ENCODE assay signal across 13 cellular contexts in genomic region chr10:123134058-123134914, GRCh38. TPM values are rescaled to one million over a fixed set of nuclear protein-coding genes. Genes with fewer than 3 reads are reported as not detected.
DNase-seq lines count a peak whose midpoint lies in the region; ATAC-seq and TF ChIP-seq lines count a peak whose summit lies in the region.
"Had no signal": no experiment of that assay in that cellular context is flagged by ENCODE, and none has a peak within 500 bp of the region (broad histone marks: within the 10 kb centered on the region; RNA-seq: fewer than 3 reads in every experiment).

No MANE protein-coding gene starts in this region.

- no peak for ATAC-seq in stimulated activated effector memory CD8-positive, alpha-beta T cell treated with anti-CD3 and anti-CD28 coated beads, Interleukin-12 subunit alpha, Interleukin-12 subunit beta, amount 100 ng/mL, for 72 hours

- CTCF ChIA-PET in activated CD4-positive, alpha-beta memory T cell treated with anti-CD3 and anti-CD28 coated beads for 36 hours (lab: Charles Lee) = interaction anchor here (0.6 to 3.6 kb wide), 11 partner anchors 8 to 426 kb away, joined by 3 to 24 read pairs (median 5); no protein-coding TSS in a partner anchor

- peaks cover 40% of the 10 kb centered on the region for H3K4me1 Mint-ChIP-seq in activated T-cell treated with anti-CD3 and anti-CD28 coated beads, Interleukin-2, amount 50 U/mL, for 24 hours (ENCODE audit: low read depth)
- H3K4me1 Mint-ChIP-seq in activated CD4-positive, alpha-beta memory T cell treated with anti-CD3 and anti-CD28 coated beads for 36 hours (ENCODE audit: low read depth) = peaks cover 25% of the 10 kb centered on the region
- peaks cover 33% of the 10 kb centered on the region for H3K4me1 Mint-ChIP-seq in stimulated activated effector memory CD8-positive, alpha-beta T cell treated with anti-CD3 and anti-CD28 coated beads, Interleukin-12 subunit alpha, Interleukin-12 subunit beta, amount 100 ng/mL, for 72 hours
- peaks cover 35% of the 10 kb centered on the region for H3K4me1 Mint-ChIP-seq in CD14-positive monocyte

- no peaks in the 10 kb centered on the region for H3K9me3 Mint-ChIP-seq in activated T-cell treated with anti-CD3 and anti-CD28 coated beads, Interleukin-2, amount 50 U/mL, for 24 hours
- H3K9me3 Mint-ChIP-seq in activated CD4-positive, alpha-beta memory T cell treated with anti-CD3 and anti-CD28 coated beads for 36 hours = no peaks in the 10 kb centered on the region
- H3K9me3 Mint-ChIP-seq in stimulated activated effector memory CD8-positive, alpha-beta T cell treated with anti-CD3 and anti-CD28 coated beads, Interleukin-12 subunit alpha, Interleukin-12 subunit beta, amount 100 ng/mL, for 72 hours = no peaks in the 10 kb centered on the region
- H3K9me3 Mint-ChIP-seq in CD14-positive monocyte = peaks cover 0 to 32% (median 10%) of the 10 kb centered on the region in 7 donors

- no peaks in the 10 kb centered on the region for H3K9me3 ChIP-seq in iPS-18c (ENCODE audit: control insufficient read depth, insufficient read depth, low read length)
- H3K9me3 ChIP-seq: BE2C, SJCRH30 had no signal

- no peaks in the 10 kb centered on the region for H3K36me3 Mint-ChIP-seq in activated T-cell treated with anti-CD3 and anti-CD28 coated beads, Interleukin-2, amount 50 U/mL, for 24 hours (ENCODE audit: low read depth)
- H3K36me3 Mint-ChIP-seq in activated CD4-positive, alpha-beta memory T cell treated with anti-CD3 and anti-CD28 coated beads for 36 hours = peaks cover 2% of the 10 kb centered on the region
- peaks cover 20% of the 10 kb centered on the region for H3K36me3 Mint-ChIP-seq in stimulated activated effector memory CD8-positive, alpha-beta T cell treated with anti-CD3 and anti-CD28 coated beads, Interleukin-12 subunit alpha, Interleukin-12 subunit beta, amount 100 ng/mL, for 72 hours
- H3K36me3 Mint-ChIP-seq in CD14-positive monocyte = peaks cover 0 to 4% of the 10 kb centered on the region in 2 donors

- peak; percentile 43 for DNase-seq in activated T-cell treated with anti-CD3 and anti-CD28 coated beads, Interleukin-2, amount 50 U/mL, for 24 hours
- no peak for DNase-seq in activated T-cell treated with anti-CD3 and anti-CD28 coated beads for 4 hours
- no peak for DNase-seq in activated CD4-positive, alpha-beta memory T cell treated with anti-CD3 and anti-CD28 coated beads for 36 hours
- DNase-seq in stimulated activated effector memory CD8-positive, alpha-beta T cell treated with anti-CD3 and anti-CD28 coated beads, Interleukin-12 subunit alpha, Interleukin-12 subunit beta, amount 100 ng/mL, for 72 hours (ENCODE audit: low spot score in 2 of 2) = no peak
- no peak for DNase-seq in CD14-positive monocyte (ENCODE audit: low spot score)
- no peak for DNase-seq in stimulated activated CD4-positive, alpha-beta T cell treated with anti-CD3 and anti-CD28 coated beads, Interleukin-4, amount 100 ng/mL, for 4 hours
- no peak for DNase-seq in NCI-H2196 (lab: John Stamatoyannopoulos, UW; ENCODE audit: unreplicated experiment)
- DNase-seq: BE2C, hypothalamus, NCI-H1417 treated with DMSO at 0.1 percent for 48 hours, occipital lobe had no signal

- TF ChIP-seq CTCF in CD14-positive monocyte (IDR thresholded peaks at IDR 0.05) = no peak

- H3K27ac Mint-ChIP-seq in activated T-cell treated with anti-CD3 and anti-CD28 coated beads, Interleukin-2, amount 50 U/mL, for 24 hours = peak overlapping the region; percentile 72
- H3K27ac Mint-ChIP-seq in activated CD4-positive, alpha-beta memory T cell treated with anti-CD3 and anti-CD28 coated beads for 36 hours = no peak overlapping the region
- no peak overlapping the region for H3K27ac Mint-ChIP-seq in stimulated activated effector memory CD8-positive, alpha-beta T cell treated with anti-CD3 and anti-CD28 coated beads, Interleukin-12 subunit alpha, Interleukin-12 subunit beta, amount 100 ng/mL, for 72 hours
- H3K27ac Mint-ChIP-seq in CD14-positive monocyte = no peak overlapping the region

- peaks cover 90% of the 10 kb centered on the region for H3K27me3 Mint-ChIP-seq in activated T-cell treated with anti-CD3 and anti-CD28 coated beads, Interleukin-2, amount 50 U/mL, for 24 hours
- H3K27me3 Mint-ChIP-seq in activated CD4-positive, alpha-beta memory T cell treated with anti-CD3 and anti-CD28 coated beads for 36 hours = peaks cover 67% of the 10 kb centered on the region
- H3K27me3 Mint-ChIP-seq in CD14-positive monocyte (ENCODE audit: low read depth in 3 of 3) = peaks cover 81 to 98% (median 89%) of the 10 kb centered on the region in 3 donors

- POLR2A ChIA-PET in activated CD4-positive, alpha-beta memory T cell treated with anti-CD3 and anti-CD28 coated beads for 36 hours (lab: Charles Lee) = interaction anchor here (1.2 to 1.8 kb wide), 3 partner anchors 11 to 20 kb away, joined by 3 to 6 read pairs (median 3); partner anchors contain the start of gene BUB3

- peak overlapping the region; percentile 56 for H3K4me3 Mint-ChIP-seq in activated T-cell treated with anti-CD3 and anti-CD28 coated beads, Interleukin-2, amount 50 U/mL, for 24 hours
- peak overlapping the region; percentile 39 for H3K4me3 Mint-ChIP-seq in activated CD4-positive, alpha-beta memory T cell treated with anti-CD3 and anti-CD28 coated beads for 36 hours
- H3K4me3 Mint-ChIP-seq in stimulated activated effector memory CD8-positive, alpha-beta T cell treated with anti-CD3 and anti-CD28 coated beads, Interleukin-12 subunit alpha, Interleukin-12 subunit beta, amount 100 ng/mL, for 72 hours = peak overlapping the region; percentile 79
- peak overlapping the region in 1 of 2 donors; percentile 85 for H3K4me3 Mint-ChIP-seq in CD14-positive monocyte

- peak overlapping the region; percentile 46 for H3K4me3 ChIP-seq in iPS-18c (ENCODE audit: insufficient read depth, low read depth, low read length)

- intact Hi-C loops in activated CD4-positive, alpha-beta memory T cell treated with anti-CD3 and anti-CD28 coated beads for 36 hours (cut with micrococcal nuclease) = loop anchor here (2.0 to 10.0 kb wide), 2 partner anchors 21 to 1311 kb away; partner anchors contain the start of gene BUB3
- intact Hi-C loops in CD14-positive monocyte (cut with micrococcal nuclease) = loop anchor here in 1 of 2 donors (10.0 kb wide), 1 partner anchor 831 kb away; no protein-coding TSS in a partner anchor

RNA-seq across cellular contexts. Expression of gene HMX3, which starts 1.5 kb away (rescaled TPM):
- under 1 TPM; 0.19 to 0.24 TPM for total RNA-seq in activated CD4-positive, alpha-beta memory T cell treated with anti-CD3 and anti-CD28 coated beads for 36 hours
- polyA plus RNA-seq in CD14-positive monocyte = not detected
- total RNA-seq: occipital lobe had no signal

RNA-seq across cellular contexts. Expression of gene HMX2, which starts 13.7 kb away (rescaled TPM):
- under 1 TPM; 0.31 to 0.43 TPM for total RNA-seq in activated CD4-positive, alpha-beta memory T cell treated with anti-CD3 and anti-CD28 coated beads for 36 hours
- not detected for polyA plus RNA-seq in CD14-positive monocyte
- total RNA-seq: occipital lobe, SJCRH30 had no signal

RNA-seq across cellular contexts. Expression of gene BUB3, which starts 19.9 kb away (rescaled TPM):
- 100 to 1,000 TPM; 259 to 265 TPM for total RNA-seq in activated CD4-positive, alpha-beta memory T cell treated with anti-CD3 and anti-CD28 coated beads for 36 hours
- polyA plus RNA-seq in CD14-positive monocyte = 10 to 100 TPM; 80.4 to 96.4 TPM
